ENCODE assay signal across 8 cellular contexts in the genomic region with DNA sequence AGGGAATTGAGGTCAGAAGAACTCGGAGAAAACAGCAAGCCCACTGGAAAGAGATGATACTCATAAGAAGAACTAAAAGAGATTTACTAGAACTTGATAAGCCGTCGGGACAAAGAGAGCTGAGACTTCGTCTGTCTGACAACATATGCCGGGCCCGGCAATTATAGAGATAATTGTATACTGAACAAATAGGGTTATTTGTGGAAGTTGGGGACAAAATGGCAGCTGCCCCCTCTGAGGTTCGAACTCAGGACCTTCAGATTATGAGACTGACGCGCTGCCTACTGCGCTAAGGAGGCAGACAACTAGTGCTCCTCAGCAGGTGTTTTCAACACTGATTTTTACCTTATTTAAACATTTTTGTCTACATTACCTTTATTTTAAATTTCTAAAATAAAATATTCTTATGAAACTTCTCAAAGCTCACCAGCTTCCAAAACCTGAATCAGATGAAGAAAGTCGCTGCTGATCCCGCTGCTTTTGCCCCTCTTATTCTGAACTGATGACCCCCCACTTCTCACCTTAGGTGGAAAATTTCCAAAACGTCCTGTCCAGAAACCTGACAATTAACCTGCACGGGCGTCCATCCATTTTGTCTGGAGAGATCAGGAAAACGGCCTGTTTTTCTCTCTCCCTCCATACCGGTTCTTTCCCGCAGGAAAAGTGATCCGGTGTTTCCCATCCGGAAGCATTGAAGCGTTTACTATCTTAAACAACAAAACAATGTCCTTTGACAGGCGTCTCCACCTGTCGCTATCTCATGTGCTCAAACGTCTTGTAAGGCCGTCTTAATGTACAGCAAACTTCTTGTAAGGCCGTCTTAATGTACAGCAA. TPM values are rescaled to one million over a fixed set of nuclear protein-coding genes. Genes with fewer than 3 reads are reported as not detected.
DNase-seq lines count a peak whose midpoint lies in the region; ATAC-seq and TF ChIP-seq lines count a peak whose summit lies in the region.

No MANE protein-coding gene starts in this region.

- peak in 3 of 4 donors; percentile 62 to 71 (median 62) for ATAC-seq in psoas muscle

- no peaks in the 10 kb centered on the region for H3K36me3 Mint-ChIP-seq in IgD-negative memory B cell

- WGBS in psoas muscle, 3 donors = 9 to 11% (median 9%) methylated on average over 26 of the region's 26 CpGs

- H3K27me3 Mint-ChIP-seq in IgD-negative memory B cell = peaks cover 21% of the 10 kb centered on the region

- H3K27me3 ChIP-seq in cardiac muscle cell (no peaks in the 10 kb centered on the region), psoas muscle (ENCODE audit: insufficient read depth in 3 of 3, low read length in 2 of 3) (peaks cover 0 to 32% (median 5%) of the 10 kb centered on the region in 3 donors)

- H3K4me3 ChIP-seq in cardiac muscle cell (peak overlapping the region; percentile 43), psoas muscle (peak overlapping the region; percentile 51)

- no peaks in the 10 kb centered on the region for H3K36me3 ChIP-seq in cardiac muscle cell
- no peaks in the 10 kb centered on the region for H3K36me3 ChIP-seq in psoas muscle (ENCODE audit: insufficient read depth in 1 of 2, low read depth in 1 of 2)

- H3K9me3 ChIP-seq in cardiac muscle cell (ENCODE audit: low read depth) (no peaks in the 10 kb centered on the region), psoas muscle (no peaks in the 10 kb centered on the region)

- no peaks in the 10 kb centered on the region for H3K4me1 ChIP-seq in cardiac muscle cell (ENCODE audit: low read depth)
- no peaks in the 10 kb centered on the region for H3K4me1 ChIP-seq in psoas muscle

- no peak overlapping the region for H3K27ac ChIP-seq in cardiac muscle cell
- no peak overlapping the region for H3K27ac ChIP-seq in psoas muscle

- H3K4me1 Mint-ChIP-seq in IgD-negative memory B cell = peaks cover 5 to 23% (median 17%) of the 10 kb centered on the region in 3 donors

- H3K9me3 Mint-ChIP-seq in IgD-negative memory B cell = peaks cover 0 to 6% (median 2%) of the 10 kb centered on the region in 3 donors

- H3K4me3 Mint-ChIP-seq in IgD-negative memory B cell = peak overlapping the region; percentile 72 to 89 (median 83)

- no peak for TF ChIP-seq CTCF in cardiac muscle cell (IDR thresholded peaks at IDR 0.05; ENCODE audit: low read depth, low read length)
- no peak for TF ChIP-seq CTCF in psoas muscle (IDR thresholded peaks at IDR 0.05)

- H3K27ac Mint-ChIP-seq in IgD-negative memory B cell = peak overlapping the region; percentile 29 to 80 (median 78)

- intact Hi-C loops in psoas muscle (cut with DNase I) = no loop called here

- DNase-seq in SIG-M5 treated with dmso at 0.1 percent for 504 hours (lab: John Stamatoyannopoulos, UW; ENCODE audit: unreplicated experiment) = peak; percentile 12
- no peak for DNase-seq in SIG-M5 (lab: John Stamatoyannopoulos, UW)
- peak; percentile 42 to 45 for DNase-seq in SHP77 (lab: John Stamatoyannopoulos, UW)
- DNase-seq in activated naive CD4-positive, alpha-beta T cell treated with Interleukin-2 at 50 U/mL for 16 hours = peak; percentile 66
- peak; percentile 21 to 63 for DNase-seq in cardiac muscle cell (ENCODE audit: low read depth in 1 of 2, low spot score in 1 of 2)
- no peak for DNase-seq in psoas muscle
- no peak for DNase-seq in NCI-H187 treated with DMSO at 0.1 percent for 48 hours (lab: John Stamatoyannopoulos, UW)

RNA-seq across cellular contexts. Expression of gene TRIM27, which starts 29.5 kb away (rescaled TPM):
- 60.1 TPM for polyA plus RNA-seq in IgD-negative memory B cell
- total RNA-seq in cardiac muscle cell = 90.0 and 105 TPM in 2 replicates
- 79.2 and 86.5 TPM in 2 replicates for polyA plus RNA-seq in cardiac muscle cell
- total RNA-seq in psoas muscle = 10 to 100 TPM; 15.0 to 26.0 (median 23.6) TPM
- 10 to 100 TPM; 15.5 to 42.8 (median 39.5) TPM for polyA plus RNA-seq in psoas muscle

RNA-seq across cellular contexts. Expression of gene ZNF311, which starts 51.9 kb away (rescaled TPM):
- polyA plus RNA-seq in IgD-negative memory B cell (not detected), cardiac muscle cell (0.57 and 1.4 TPM in 2 replicates), psoas muscle (under 1 TPM in 2 of 3 donors, not detected in 1; 0.09 to 0.10 TPM)
- total RNA-seq in cardiac muscle cell (1.3 and 1.8 TPM in 2 replicates), psoas muscle (under 1 TPM in 3 of 4 donors, not detected in 1; 0.13 to 0.36 (median 0.22) TPM)

Comparison
In these comparisons a context has a peak if more than half of its experiments do, and no peak if none do; other contexts are left out.
1. DNase-seq: peak in SIG-M5 treated with dmso at 0.1 percent for 504 hours (single experiment), SHP77 (2 of 2), activated naive CD4-positive, alpha-beta T cell treated with Interleukin-2 at 50 U/mL for 16 hours (single experiment) and cardiac muscle cell (2 of 2); none in SIG-M5 (single experiment), psoas muscle (0 of 2) and NCI-H187 treated with DMSO at 0.1 percent for 48 hours (single experiment).